ENCODE assay signal across 24 cellular contexts in the genomic region with DNA sequence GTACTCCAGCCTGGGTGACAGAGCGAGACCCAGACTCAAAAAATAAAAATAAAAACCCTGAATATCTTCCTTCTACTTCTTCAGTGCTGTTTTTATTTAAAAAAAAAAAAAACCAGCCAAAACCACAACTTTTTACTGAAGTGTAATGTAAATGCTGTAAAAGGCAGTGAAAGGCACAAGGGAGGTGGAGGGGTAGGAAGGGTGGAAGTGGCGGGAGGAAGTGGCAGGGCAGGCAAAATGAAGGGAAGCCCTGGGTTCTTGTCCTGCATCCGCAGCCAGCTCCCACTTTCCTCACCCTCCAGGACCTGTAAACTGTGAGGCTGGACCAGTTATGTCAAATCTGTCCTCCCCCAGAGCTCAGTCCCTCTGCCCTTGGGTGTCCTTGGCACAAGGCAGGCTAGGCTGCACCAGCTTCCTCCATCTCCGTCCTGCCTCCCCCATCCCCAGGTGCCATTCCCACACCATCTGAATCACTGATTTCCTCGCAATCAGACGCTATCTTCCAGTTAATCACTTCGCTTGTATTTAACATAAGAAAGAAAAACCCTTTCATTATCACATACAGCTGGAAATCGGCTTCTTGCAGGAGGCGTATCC. TPM values are rescaled to one million over a fixed set of nuclear protein-coding genes. Genes with fewer than 3 reads are reported as not detected.
A peak's percentile ranks its signal among the peaks of the same experiment; 100 is the strongest.
DNase-seq lines count a peak whose midpoint lies in the region; FAIRE-seq and TF ChIP-seq lines count a peak whose summit lies in the region.
"Had no signal": no experiment of that assay in that cellular context is flagged by ENCODE, and none has a peak within 500 bp of the region (broad histone marks: within the 10 kb centered on the region; RNA-seq: fewer than 3 reads in every experiment).

No MANE protein-coding gene starts in this region.

- H3K79me2 ChIP-seq in H1 (ENCODE audit: control insufficient read depth in 1 of 2, insufficient read depth in 2 of 2, low read length in 2 of 2), result no peaks in the 10 kb centered on the region

- peaks cover 61% of the 10 kb centered on the region for H3K36me3 Mint-ChIP-seq in nephron (ENCODE audit: low read depth)
- H3K36me3 Mint-ChIP-seq in activated T-helper 2 cell treated with anti-CD3 and anti-CD28 coated beads, Interferon-gamma antibody, Interleukin-2, Interleukin-4, amounts not matched to agents 10 μg/mL and 5 μg/mL and 100 μg/mL, durations not matched to agents 14 hours and 24 hours and 36 hours (ENCODE audit: low read depth), result peaks cover 48% of the 10 kb centered on the region

- TF ChIP-seq RAD21 in H1 (IDR thresholded peaks at IDR 0.05 in 1 of 2, conservative IDR thresholded peaks at IDR 0.05 in 1 of 2; ENCODE audit: low read depth in 2 of 2, low read length in 2 of 2), result no peak

- H3K4me1 ChIP-seq in BLaER1 treated with 17β-estradiol and CSF1 and Interleukin-3, amounts not matched to agents 10 nM and 100 nM, result peaks cover 24 to 51% (median 30%) of the 10 kb centered on the region in 10 experiments
- H3K4me1 ChIP-seq in H1 (replicated peaks in 1 of 4; ENCODE audit: control insufficient read depth in 3 of 4, insufficient read depth in 4 of 4, low read length in 3 of 4) (no peaks in the 10 kb centered on the region), Peyer's patch (no peaks in the 10 kb centered on the region)
- H3K4me1 ChIP-seq: thyroid gland had no signal

- no peak overlapping the region for H3K23ac ChIP-seq in H1 (ENCODE audit: insufficient read length)

- WGBS in H1 (ENCODE audit: extremely low coverage in 1 of 2, insufficient coverage in 1 of 2, insufficient read length in 1 of 2, insufficient replicate concordance in 2 of 2, low coverage in 1 of 2, low lambda C conversion rate in 2 of 2, missing lambda C conversion rate in 1 of 2), 2 experiments, result 88% methylated on average over 9 of the region's 9 CpGs; no CpG with 5 or more reads in 1 of the 2 experiments

- no peak overlapping the region for H4K5ac ChIP-seq in H1 (ENCODE audit: insufficient read length, low read depth, low read length)

- no peaks in the 10 kb centered on the region for H3K23me2 ChIP-seq in H1 (ENCODE audit: low read depth, low read length)

- peaks cover 38 to 72% (median 50%) of the 10 kb centered on the region in 11 experiments for H3K36me3 ChIP-seq in BLaER1 treated with 17β-estradiol and CSF1 and Interleukin-3, amounts not matched to agents 10 nM and 100 nM
- peaks cover 0 to 3% (median 1%) of the 10 kb centered on the region in 4 experiments; a peak in 2 of 8 replicates for H3K36me3 ChIP-seq in H1 (ENCODE audit: control insufficient read depth in 2 of 4, insufficient read depth in 4 of 4, low read length in 3 of 4)
- peaks cover 0 to 40% (median 0%) of the 10 kb centered on the region in 3 donors for H3K36me3 ChIP-seq in Peyer's patch
- H3K36me3 ChIP-seq: ovary, thyroid gland had no signal

- H3K79me1 ChIP-seq in H1 (ENCODE audit: low read depth, low read length), result peaks cover 2% of the 10 kb centered on the region; the same call in 1 of the 2 replicates

- no peak for TF ChIP-seq EP300 in H1 (IDR thresholded peaks at IDR 0.05; ENCODE audit: borderline replicate concordance in 1 of 2, low read depth in 2 of 2, low read length in 2 of 2)

- no peak overlapping the region for H2AFZ ChIP-seq in H1 (ENCODE audit: low read length)

- no peak overlapping the region for H2BK15ac ChIP-seq in H1 (ENCODE audit: low read length)

- H3K4ac ChIP-seq in H1 (replicated peaks; ENCODE audit: insufficient read length, low read depth, low read length), result no peak overlapping the region

- peak overlapping the region in 9 of 11 experiments; percentile 3 to 59 (median 40); a peak in 13 of 22 replicates for H3K27ac ChIP-seq in BLaER1 treated with 17β-estradiol and CSF1 and Interleukin-3, amounts not matched to agents 10 nM and 100 nM
- H3K27ac ChIP-seq in H1 (ENCODE audit: low read depth, low read length) (no peak overlapping the region), Peyer's patch (no peak overlapping the region)
- H3K27ac ChIP-seq: heart right ventricle, KMS-11, ovary, sigmoid colon, WERI-Rb-1 had no signal

- no peak overlapping the region for H3K18ac ChIP-seq in H1 (ENCODE audit: extremely low read depth, low read length)

- no peak overlapping the region for H2BK12ac ChIP-seq in H1 (ENCODE audit: low read depth, low read length)

- peaks cover 7% of the 10 kb centered on the region for H3K4me1 Mint-ChIP-seq in nephron
- peaks cover 7% of the 10 kb centered on the region for H3K4me1 Mint-ChIP-seq in activated T-helper 2 cell treated with anti-CD3 and anti-CD28 coated beads, Interferon-gamma antibody, Interleukin-2, Interleukin-4, amounts not matched to agents 10 μg/mL and 5 μg/mL and 100 μg/mL, durations not matched to agents 14 hours and 24 hours and 36 hours (ENCODE audit: low read depth)

- intact Hi-C loops in activated T-helper 2 cell treated with anti-CD3 and anti-CD28 coated beads, Interferon-gamma antibody, Interleukin-2, Interleukin-4, amounts not matched to agents 10 μg/mL and 5 μg/mL and 100 μg/mL, durations not matched to agents 14 hours and 24 hours and 36 hours (cut with micrococcal nuclease), result no loop called here

- H3K27me3 ChIP-seq in BLaER1 treated with 17β-estradiol and CSF1 and Interleukin-3, amounts not matched to agents 10 nM and 100 nM, result no peaks in the 10 kb centered on the region
- H3K27me3 ChIP-seq in H1 (replicated peaks in 1 of 4; ENCODE audit: control insufficient read depth in 3 of 4, extremely low read depth in 1 of 4, insufficient read depth in 3 of 4, low read length in 3 of 4), result no peaks in the 10 kb centered on the region
- H3K27me3 ChIP-seq in Peyer's patch, result no peaks in the 10 kb centered on the region
- H3K27me3 ChIP-seq: heart right ventricle, ovary, sigmoid colon, thyroid gland had no signal

- no peak overlapping the region for H2BK20ac ChIP-seq in H1 (ENCODE audit: low read length)

- no peak overlapping the region for H3K56ac ChIP-seq in H1 (replicated peaks; ENCODE audit: insufficient read length, low read depth, low read length)

- H3K4me3 ChIP-seq in BLaER1 treated with 17β-estradiol and CSF1 and Interleukin-3, amounts not matched to agents 10 nM and 100 nM, result no peak overlapping the region
- H3K4me3 ChIP-seq in H1 (ENCODE audit: extremely low read depth in 1 of 4, insufficient read depth in 2 of 4, low read depth in 3 of 4, low read length in 4 of 4) (no peak overlapping the region), Peyer's patch (no peak overlapping the region)
- H3K4me3 ChIP-seq: heart right ventricle, ovary, sigmoid colon, thyroid gland had no signal

- no peak for FAIRE-seq in H1 (lab: Jason Lieb, UNC)
- FAIRE-seq: astrocyte, G401.6 had no signal

- H3K4me2 ChIP-seq in BLaER1 treated with 17β-estradiol and CSF1 and Interleukin-3, amounts not matched to agents 10 nM and 100 nM, result peak overlapping the region; percentile 50 to 77 (median 70)
- no peak overlapping the region for H3K4me2 ChIP-seq in H1 (ENCODE audit: insufficient read depth in 1 of 2, low read depth in 2 of 2, low read length in 2 of 2)
- H3K4me2 ChIP-seq: KMS-11 had no signal

- H3K9me3 ChIP-seq in BLaER1 treated with 17β-estradiol and CSF1 and Interleukin-3, amounts not matched to agents 10 nM and 100 nM (replicated peaks in 1 of 11), result peaks cover 0 to 6% (median 0%) of the 10 kb centered on the region in 11 experiments; a peak in 1 of 22 replicates
- H3K9me3 ChIP-seq in H1 (ENCODE audit: insufficient read depth in 2 of 2, low read depth in 1 of 2, low read length in 1 of 2), result no peaks in the 10 kb centered on the region
- H3K9me3 ChIP-seq in Peyer's patch, result no peaks in the 10 kb centered on the region
- H3K9me3 ChIP-seq: heart right ventricle, ovary, sigmoid colon, thyroid gland had no signal

- POLR2A ChIA-PET in H1 (lab: Charles Lee; ENCODE audit: partially characterized antibody), result interaction anchor here (1.0 to 6.3 kb wide), 7 partner anchors 9 to 20 kb away, joined by 4 to 34 read pairs (median 7); no protein-coding TSS in a partner anchor

- H4K91ac ChIP-seq in H1 (replicated peaks; ENCODE audit: insufficient read length, low read length), result no peak overlapping the region

- CTCF ChIA-PET in H1 (lab: Charles Lee; ENCODE audit: partially characterized antibody), result interaction anchor here (0.6 to 2.1 kb wide), 9 partner anchors 8 to 196 kb away, joined by 3 to 7 read pairs (median 3); a partner anchor contains a TSS

- H3K27ac Mint-ChIP-seq in nephron, result peak overlapping the region; percentile 38 to 92 (median 60)
- H3K27ac Mint-ChIP-seq in activated T-helper 2 cell treated with anti-CD3 and anti-CD28 coated beads, Interferon-gamma antibody, Interleukin-2, Interleukin-4, amounts not matched to agents 10 μg/mL and 5 μg/mL and 100 μg/mL, durations not matched to agents 14 hours and 24 hours and 36 hours, result no peak overlapping the region
- H3K27ac Mint-ChIP-seq: activated naive CD8-positive, alpha-beta T cell; T-helper 2 cell treated with Interferon-gamma antibody and Interleukin-4, amounts not matched to agents 5 μg/mL and 100 μg/mL, for 36 hours had no signal

- H3K9me3 Mint-ChIP-seq in nephron, result no peaks in the 10 kb centered on the region
- H3K9me3 Mint-ChIP-seq in activated T-helper 2 cell treated with anti-CD3 and anti-CD28 coated beads, Interferon-gamma antibody, Interleukin-2, Interleukin-4, amounts not matched to agents 10 μg/mL and 5 μg/mL and 100 μg/mL, durations not matched to agents 14 hours and 24 hours and 36 hours, result no peaks in the 10 kb centered on the region
- H3K9me3 Mint-ChIP-seq: CD8-positive, alpha-beta T cell; stimulated activated naive CD8-positive, alpha-beta T cell treated with anti-CD3 and anti-CD28 coated beads, Interleukin-15, amount 100 ng/mL, for 72 hours; T-helper 2 cell treated with Interferon-gamma antibody and Interleukin-4, amounts not matched to agents 5 μg/mL and 100 μg/mL, for 36 hours had no signal

- no peak overlapping the region for H3K14ac ChIP-seq in H1 (ENCODE audit: insufficient read length)

- no peak for TF ChIP-seq POLR2A in H1 (IDR thresholded peaks at IDR 0.05; ENCODE audit: control extremely low read depth in 1 of 2, low read depth in 2 of 2, low read length in 2 of 2)
- TF ChIP-seq POLR2A in Peyer's patch (IDR thresholded peaks at IDR 0.05), result no peak

- no peak overlapping the region for H2BK120ac ChIP-seq in H1 (replicated peaks; ENCODE audit: low read depth, low read length)

- peak; percentile 28 to 36 for DNase-seq in Kasumi-1 (lab: John Stamatoyannopoulos, UW)
- DNase-seq in H1 (ENCODE audit: low read depth in 1 of 2, low spot score in 2 of 2), result no peak
- DNase-seq in Peyer's patch, result no peak
- no peak for DNase-seq in activated T-helper 2 cell treated with anti-CD3 and anti-CD28 coated beads, Interferon-gamma antibody, Interleukin-2, Interleukin-4, amounts not matched to agents 10 μg/mL and 5 μg/mL and 100 μg/mL, durations not matched to agents 14 hours and 24 hours and 36 hours (ENCODE audit: low spot score)
- no peak for DNase-seq in GM19240 (ENCODE audit: insufficient read length, low spot score)
- no peak for DNase-seq in cerebellum (ENCODE audit: low spot score)
- DNase-seq: CD8-positive, alpha-beta T cell; foreskin fibroblast; heart right ventricle; mesenchymal stem cell; NCI-H1048; NCI-H187 treated with DMSO at 0.1 percent for 48 hours; ovary; sigmoid colon; stimulated activated naive CD8-positive, alpha-beta T cell treated with anti-CD3 and anti-CD28 coated beads, Interleukin-15, amount 100 ng/mL, for 72 hours; thyroid gland; WERI-Rb-1 had no signal

- no peak overlapping the region for H4K8ac ChIP-seq in H1 (ENCODE audit: extremely low read depth, insufficient read depth, low read length)

- no peaks in the 10 kb centered on the region for H3K27me3 Mint-ChIP-seq in nephron (ENCODE audit: low read depth)
- H3K27me3 Mint-ChIP-seq in activated T-helper 2 cell treated with anti-CD3 and anti-CD28 coated beads, Interferon-gamma antibody, Interleukin-2, Interleukin-4, amounts not matched to agents 10 μg/mL and 5 μg/mL and 100 μg/mL, durations not matched to agents 14 hours and 24 hours and 36 hours (ENCODE audit: low read depth), result no peaks in the 10 kb centered on the region
- H3K27me3 Mint-ChIP-seq: activated naive CD8-positive, alpha-beta T cell; stimulated activated naive CD8-positive, alpha-beta T cell treated with anti-CD3 and anti-CD28 coated beads, Interleukin-15, amount 100 ng/mL, for 72 hours had no signal

- peak overlapping the region in 8 of 11 experiments; percentile 9 to 38 (median 20); a peak in 8 of 22 replicates for H3K9ac ChIP-seq in BLaER1 treated with 17β-estradiol and CSF1 and Interleukin-3, amounts not matched to agents 10 nM and 100 nM
- no peak overlapping the region for H3K9ac ChIP-seq in H1 (replicated peaks in 1 of 4; ENCODE audit: extremely low read depth in 1 of 4, low read depth in 3 of 4, low read length in 3 of 4)
- H3K9ac ChIP-seq: KMS-11 had no signal

- H2AK5ac ChIP-seq in H1 (ENCODE audit: low read depth, low read length), result no peak overlapping the region

- peak overlapping the region in 1 of 3 experiments; percentile 33 for H3K4me3 Mint-ChIP-seq in nephron
- no peak overlapping the region for H3K4me3 Mint-ChIP-seq in activated T-helper 2 cell treated with anti-CD3 and anti-CD28 coated beads, Interferon-gamma antibody, Interleukin-2, Interleukin-4, amounts not matched to agents 10 μg/mL and 5 μg/mL and 100 μg/mL, durations not matched to agents 14 hours and 24 hours and 36 hours (ENCODE audit: low read depth)
- H3K4me3 Mint-ChIP-seq: activated naive CD8-positive, alpha-beta T cell; CD8-positive, alpha-beta T cell; stimulated activated naive CD8-positive, alpha-beta T cell treated with anti-CD3 and anti-CD28 coated beads, Interleukin-15, amount 100 ng/mL, for 72 hours; T-helper 2 cell treated with Interferon-gamma antibody and Interleukin-4, amounts not matched to agents 5 μg/mL and 100 μg/mL, for 36 hours had no signal

- peaks cover 0 to 59% (median 19%) of the 10 kb centered on the region in 11 experiments; a peak in 14 of 22 replicates for H4K20me1 ChIP-seq in BLaER1 treated with 17β-estradiol and CSF1 and Interleukin-3, amounts not matched to agents 10 nM and 100 nM
- H4K20me1 ChIP-seq in H1 (replicated peaks in 1 of 2; ENCODE audit: control insufficient read depth in 1 of 2, insufficient read depth in 2 of 2, low read length in 2 of 2), result peaks cover 0 to 2% of the 10 kb centered on the region in 2 experiments

- TF ChIP-seq CTCF in H1 (IDR thresholded peaks at IDR 0.05; ENCODE audit: control extremely low read depth in 1 of 3, insufficient read depth in 1 of 3, low read depth in 1 of 3, low read length in 3 of 3) (no peak), nephron (IDR thresholded peaks at IDR 0.05; ENCODE audit: unreplicated experiment in 3 of 3) (no peak), Peyer's patch (IDR thresholded peaks at IDR 0.05) (no peak)

- no peak overlapping the region for H2BK5ac ChIP-seq in H1 (ENCODE audit: low read depth, low read length)

RNA-seq across cellular contexts. Expression of a gene that starts 13.7 kb away (rescaled TPM):
- total RNA-seq in H1 (2021; fragmentation: NEBNext Ultra II Directional; extraction: Animal tissue kit (Norgen Biotek cat#: 25700)), result 57.5 and 62.0 TPM in 2 replicates
- polyA plus RNA-seq in H1 (2011; rRNA removed), result 14.9 and 17.1 TPM in 2 replicates
- polyA plus RNA-seq in H1 (2011; cell fraction: cytosol; rRNA removed), result 29.9 TPM
- polyA plus RNA-seq in H1 (2011; cell fraction: nucleus; rRNA removed), result 17.3 TPM
- polyA plus RNA-seq in H1 (2012, experiment 1 of 2), result 31.4 to 38.8 TPM (median 37.2 TPM) in 4 replicates
- polyA plus RNA-seq in H1 (2012, experiment 2 of 2), result 6.6 TPM
- 28.6 TPM for polyA plus RNA-seq in H1 (2013, experiment 1 of 2)
- 29.2 TPM for polyA plus RNA-seq in H1 (2013, experiment 2 of 2)
- polyA minus RNA-seq in H1 (2011; rRNA and poly(A)+ RNA removed), result 39.2 and 47.6 TPM in 2 replicates
- 24.0 TPM for polyA minus RNA-seq in H1 (2011; cell fraction: cytosol; rRNA and poly(A)+ RNA removed)
- 43.3 TPM for polyA minus RNA-seq in H1 (2011; cell fraction: nucleus; rRNA and poly(A)+ RNA removed)
- total RNA-seq in Peyer's patch (10 to 100 TPM; 17.9 to 53.6 (median 43.2) TPM), cerebellum (34.8 TPM)
- total RNA-seq in activated T-helper 2 cell treated with anti-CD3 and anti-CD28 coated beads, Interferon-gamma antibody, Interleukin-2, Interleukin-4, amounts not matched to agents 10 μg/mL and 5 μg/mL and 100 μg/mL, durations not matched to agents 14 hours and 24 hours and 36 hours, result 49.2 and 51.4 TPM in 2 replicates

RNA-seq across cellular contexts. Expression of a gene that starts 28.8 kb away (rescaled TPM):
- 24.3 and 24.4 TPM in 2 replicates for total RNA-seq in H1 (2021; fragmentation: NEBNext Ultra II Directional; extraction: Animal tissue kit (Norgen Biotek cat#: 25700))
- 9.9 and 12.3 TPM in 2 replicates for polyA plus RNA-seq in H1 (2011; rRNA removed)
- 10.5 TPM for polyA plus RNA-seq in H1 (2011; cell fraction: cytosol; rRNA removed)
- 20.9 TPM for polyA plus RNA-seq in H1 (2011; cell fraction: nucleus; rRNA removed)
- 12.7 to 16.2 TPM (median 15.3 TPM) in 4 replicates for polyA plus RNA-seq in H1 (2012, experiment 1 of 2)
- polyA plus RNA-seq in H1 (2012, experiment 2 of 2), result 15.0 TPM
- polyA plus RNA-seq in H1 (2013, experiment 1 of 2), result 10.4 TPM
- polyA plus RNA-seq in H1 (2013, experiment 2 of 2), result 9.8 TPM
- 22.1 and 29.6 TPM in 2 replicates for polyA minus RNA-seq in H1 (2011; rRNA and poly(A)+ RNA removed)
- polyA minus RNA-seq in H1 (2011; cell fraction: cytosol; rRNA and poly(A)+ RNA removed), result 15.1 TPM
- 15.9 TPM for polyA minus RNA-seq in H1 (2011; cell fraction: nucleus; rRNA and poly(A)+ RNA removed)
- 10 to 100 TPM; 39.6 to 94.4 (median 69.7) TPM for total RNA-seq in Peyer's patch
- total RNA-seq in activated T-helper 2 cell treated with anti-CD3 and anti-CD28 coated beads, Interferon-gamma antibody, Interleukin-2, Interleukin-4, amounts not matched to agents 10 μg/mL and 5 μg/mL and 100 μg/mL, durations not matched to agents 14 hours and 24 hours and 36 hours, result 41.0 and 43.5 TPM in 2 replicates
- total RNA-seq in cerebellum, result 14.6 TPM

RNA-seq across cellular contexts. Expression of a gene that starts 55.1 kb away (rescaled TPM):
- total RNA-seq in H1 (2021; fragmentation: NEBNext Ultra II Directional; extraction: Animal tissue kit (Norgen Biotek cat#: 25700)), result 3.4 and 3.7 TPM in 2 replicates
- polyA plus RNA-seq in H1 (2011; rRNA removed), result 3.3 and 4.0 TPM in 2 replicates
- 3.0 TPM for polyA plus RNA-seq in H1 (2011; cell fraction: cytosol; rRNA removed)
- polyA plus RNA-seq in H1 (2011; cell fraction: nucleus; rRNA removed), result 3.1 TPM
- polyA plus RNA-seq in H1 (2012, experiment 1 of 2), result 3.0 to 4.2 TPM (median 3.7 TPM) in 4 replicates
- 2.7 TPM for polyA plus RNA-seq in H1 (2012, experiment 2 of 2)
- polyA plus RNA-seq in H1 (2013, experiment 1 of 2), result 1.9 TPM
- 1.6 TPM for polyA plus RNA-seq in H1 (2013, experiment 2 of 2)
- 2.3 and 4.1 TPM in 2 replicates for polyA minus RNA-seq in H1 (2011; rRNA and poly(A)+ RNA removed)
- 3.4 TPM for polyA minus RNA-seq in H1 (2011; cell fraction: cytosol; rRNA and poly(A)+ RNA removed)
- 3.4 TPM for polyA minus RNA-seq in H1 (2011; cell fraction: nucleus; rRNA and poly(A)+ RNA removed)
- total RNA-seq in Peyer's patch (10 to 100 TPM; 11.6 to 26.4 (median 22.5) TPM), cerebellum (7.4 TPM)
- 11.9 and 12.8 TPM in 2 replicates for total RNA-seq in activated T-helper 2 cell treated with anti-CD3 and anti-CD28 coated beads, Interferon-gamma antibody, Interleukin-2, Interleukin-4, amounts not matched to agents 10 μg/mL and 5 μg/mL and 100 μg/mL, durations not matched to agents 14 hours and 24 hours and 36 hours

Comparison
In these comparisons a context has a peak if more than half of its experiments do, and no peak if none do; other contexts are left out.
1. H3K27ac ChIP-seq: peak in BLaER1 treated with 17β-estradiol and CSF1 and Interleukin-3, amounts not matched to agents 10 nM and 100 nM (9 of 11); none in H1 (single experiment) and Peyer's patch (0 of 4).
2. H3K4me2 ChIP-seq: peak in BLaER1 treated with 17β-estradiol and CSF1 and Interleukin-3, amounts not matched to agents 10 nM and 100 nM (11 of 11); none in H1 (0 of 2).
3. H3K9ac ChIP-seq: peak in BLaER1 treated with 17β-estradiol and CSF1 and Interleukin-3, amounts not matched to agents 10 nM and 100 nM (8 of 11); none in H1 (0 of 4).
4. DNase-seq: peak in Kasumi-1 (2 of 2); none in H1 (0 of 2), Peyer's patch (0 of 3), activated T-helper 2 cell treated with anti-CD3 and anti-CD28 coated beads, Interferon-gamma antibody, Interleukin-2, Interleukin-4, amounts not matched to agents 10 μg/mL and 5 μg/mL and 100 μg/mL, durations not matched to agents 14 hours and 24 hours and 36 hours (single experiment), GM19240 (single experiment) and cerebellum (single experiment).